Comparison of ENCODE assay signal across 29 cellular contexts in genomic region chr13:108375772-108376171, GRCh38.
"Had no signal": no experiment of that assay in that cellular context is flagged by ENCODE, and none has a peak within 500 bp of the region (broad histone marks: within the 10 kb centered on the region; RNA-seq: fewer than 3 reads in every experiment).

No MANE protein-coding gene starts in this region.

- DNase-seq: colonic mucosa; cortex of kidney; dermis blood vessel endothelial cell; dorsolateral prefrontal cortex; effector CD4-positive, alpha-beta T cell; effector CD8-positive, alpha-beta T cell; effector memory CD4-positive, alpha-beta T cell; effector memory CD8-positive, alpha-beta T cell; endodermal cell; erythroblast; esophagus squamous epithelium; foreskin fibroblast; foreskin keratinocyte; foreskin melanocyte; gastrocnemius medialis; glutamatergic neuron; head of caudate nucleus; heart left ventricle; heart right ventricle had no signal

- H3K4me1 ChIP-seq: colonic mucosa, esophagus muscularis mucosa, esophagus squamous epithelium, foreskin keratinocyte, gastrocnemius medialis, gastroesophageal sphincter, heart left ventricle, heart right ventricle had no signal

- ATAC-seq: effector memory CD8-positive, alpha-beta T cell; esophagus mucosa; foreskin keratinocyte; gastrocnemius medialis; gastroesophageal sphincter; heart left ventricle; heart right ventricle had no signal

- H3K36me3 ChIP-seq: colonic mucosa, esophagus muscularis mucosa, esophagus squamous epithelium, gastrocnemius medialis, gastroesophageal sphincter, heart left ventricle, heart right ventricle had no signal

- H3K27ac ChIP-seq: colonic mucosa, coronary artery, dorsolateral prefrontal cortex, epithelial cell of prostate, esophagus muscularis mucosa, esophagus squamous epithelium, foreskin keratinocyte, gastrocnemius medialis, gastroesophageal sphincter, heart left ventricle, heart right ventricle, hepatocyte had no signal

- H3K4me3 ChIP-seq: colonic mucosa, coronary artery, dorsolateral prefrontal cortex, esophagus muscularis mucosa, esophagus squamous epithelium, gastrocnemius medialis, gastroesophageal sphincter, heart left ventricle, heart right ventricle, hepatocyte had no signal

- H3K27me3 ChIP-seq: colonic mucosa, dorsolateral prefrontal cortex, esophagus muscularis mucosa, esophagus squamous epithelium, foreskin keratinocyte, gastrocnemius medialis, gastroesophageal sphincter, heart left ventricle, heart right ventricle, hepatocyte had no signal

- FAIRE-seq: colon, endometrium, endothelial cell of umbilical vein, frontal cortex had no signal

- H3K9me3 ChIP-seq: colonic mucosa, esophagus muscularis mucosa, gastrocnemius medialis, gastroesophageal sphincter had no signal
